26 cellular contexts compared by ENCODE assay signal in genomic region chr2:99949963-99950362, GRCh38.
A peak's percentile ranks its signal among the peaks of the same experiment; 100 is the strongest.
DNase-seq lines count a peak whose midpoint lies in the region; ATAC-seq and TF ChIP-seq lines count a peak whose summit lies in the region.
"Had no signal": no experiment of that assay in that cellular context is flagged by ENCODE, and none has a peak within 500 bp of the region (broad histone marks: within the 10 kb centered on the region; RNA-seq: fewer than 3 reads in every experiment).

No MANE protein-coding gene starts in this region.

- POLR2A ChIA-PET in SK-N-SH (lab: Yijun Ruan, JAX), result no interaction called here

- H2AFZ ChIP-seq in SK-N-SH (ENCODE audit: low read depth), result no peak overlapping the region

- no peak overlapping the region for H3K27ac ChIP-seq in SK-N-SH (ENCODE audit: low read depth in 2 of 2, low read length in 1 of 2)
- H3K27ac ChIP-seq: 22Rv1; A549; BLaER1; BLaER1 treated with 17β-estradiol and CSF1 and Interleukin-3, amounts not matched to agents 10 nM and 100 nM; C4-2B had no signal

- TF ChIP-seq CTCF in SK-N-SH (IDR thresholded peaks at IDR 0.05), result no peak

- H4K20me1 ChIP-seq in SK-N-SH (ENCODE audit: insufficient read depth), result no peaks in the 10 kb centered on the region
- H4K20me1 ChIP-seq: BLaER1; BLaER1 treated with 17β-estradiol and CSF1 and Interleukin-3, amounts not matched to agents 10 nM and 100 nM had no signal

- no peak for TF ChIP-seq RAD21 in SK-N-SH (IDR thresholded peaks at IDR 0.05; ENCODE audit: low read length)

- peaks cover 0 to 5% of the 10 kb centered on the region in 2 experiments; a peak in 2 of 4 replicates for H3K4me1 ChIP-seq in SK-N-SH (ENCODE audit: control insufficient read depth in 1 of 2, insufficient read depth in 2 of 2, low read depth in 1 of 2, low read length in 1 of 2)
- H3K4me1 ChIP-seq: A549; BE2C; BLaER1; BLaER1 treated with 17β-estradiol and CSF1 and Interleukin-3, amounts not matched to agents 10 nM and 100 nM; Caco-2 had no signal

- no peak for DNase-seq in SK-N-SH
- DNase-seq: 8988T; ACHN; AML-193; BE2C; Caco-2; Calu3; CD4-positive, alpha-beta memory T cell; CD4-positive, alpha-beta T cell; CD4-positive, CD25-positive, alpha-beta regulatory T cell; CD8-positive, alpha-beta memory T cell; CD8-positive, alpha-beta T cell; COR-L47; DMS 273 treated with DMSO at 0.1 percent for 48 hours; DMS153; DMS53; DMS79; DMS79 treated with DMSO at 0.1 percent for 48 hours; DND-41; EL had no signal

- 59% methylated on average over 1 of the region's 1 CpG for WGBS in SK-N-SH (ENCODE audit: low lambda C conversion rate)

- H3F3A ChIP-seq in SK-N-SH (replicated peaks; ENCODE audit: insufficient read depth), result no peaks in the 10 kb centered on the region

- CTCF ChIA-PET in SK-N-SH (lab: Yijun Ruan, JAX), result no interaction called here

- no peaks in the 10 kb centered on the region for H3K9me3 ChIP-seq in SK-N-SH
- H3K9me3 ChIP-seq: A549; BE2C; BLaER1; BLaER1 treated with 17β-estradiol and CSF1 and Interleukin-3, amounts not matched to agents 10 nM and 100 nM; Caco-2 had no signal

- H3K36me3 ChIP-seq in SK-N-SH (replicated peaks in 1 of 2; ENCODE audit: control insufficient read depth in 1 of 2, insufficient read depth in 2 of 2, low read length in 1 of 2), result no peaks in the 10 kb centered on the region
- H3K36me3 ChIP-seq: BE2C had no signal

- no peak overlapping the region for H3K9ac ChIP-seq in SK-N-SH
- H3K9ac ChIP-seq: BLaER1; BLaER1 treated with 17β-estradiol and CSF1 and Interleukin-3, amounts not matched to agents 10 nM and 100 nM had no signal

- no peak overlapping the region for H3K4me3 ChIP-seq in SK-N-SH (ENCODE audit: low read depth in 2 of 2, low read length in 1 of 2)
- H3K4me3 ChIP-seq: A549; BLaER1; BLaER1 treated with 17β-estradiol and CSF1 and Interleukin-3, amounts not matched to agents 10 nM and 100 nM had no signal

- H3K27me3 ChIP-seq in SK-N-SH (ENCODE audit: insufficient read depth), result no peaks in the 10 kb centered on the region
- H3K27me3 ChIP-seq: BE2C; BLaER1; BLaER1 treated with 17β-estradiol and CSF1 and Interleukin-3, amounts not matched to agents 10 nM and 100 nM had no signal

- no peak; the same call in 2 of the 3 replicates for ATAC-seq in SK-N-SH treated with all-trans-retinoic acid at 6 μM for 48 hours
- ATAC-seq: A549; CD8-positive, alpha-beta T cell had no signal

- no peaks in the 10 kb centered on the region for H3K9me2 ChIP-seq in SK-N-SH

- H3K79me2 ChIP-seq in SK-N-SH (ENCODE audit: insufficient read depth), result no peaks in the 10 kb centered on the region

- no peak overlapping the region for H3K4me2 ChIP-seq in SK-N-SH
- H3K4me2 ChIP-seq: A549; BLaER1; BLaER1 treated with 17β-estradiol and CSF1 and Interleukin-3, amounts not matched to agents 10 nM and 100 nM had no signal

- no peak for TF ChIP-seq EP300 in SK-N-SH (IDR thresholded peaks at IDR 0.05; ENCODE audit: borderline replicate concordance in 1 of 2, low read depth in 1 of 2, low read length in 1 of 2)

TF ChIP-seq in SK-N-SH treated with all-trans-retinoic acid at 6 μM for 48 hours, 23 proteins besides CTCF, POLR2A, EP300 and RAD21 (continues in another document):
- TF ChIP-seq RARB (CRISPR knock-in tag; IDR thresholded peaks at IDR 0.05), result no peak
- no peak for TF ChIP-seq PPARA (CRISPR knock-in tag; IDR thresholded peaks at IDR 0.05; ENCODE audit: borderline replicate concordance)
- TF ChIP-seq BACH2 (CRISPR knock-in tag; IDR thresholded peaks at IDR 0.05; ENCODE audit: borderline replicate concordance), result no peak
- no peak for TF ChIP-seq ZFP30 (CRISPR knock-in tag; IDR thresholded peaks at IDR 0.05)
- TF ChIP-seq, protein P1, sequence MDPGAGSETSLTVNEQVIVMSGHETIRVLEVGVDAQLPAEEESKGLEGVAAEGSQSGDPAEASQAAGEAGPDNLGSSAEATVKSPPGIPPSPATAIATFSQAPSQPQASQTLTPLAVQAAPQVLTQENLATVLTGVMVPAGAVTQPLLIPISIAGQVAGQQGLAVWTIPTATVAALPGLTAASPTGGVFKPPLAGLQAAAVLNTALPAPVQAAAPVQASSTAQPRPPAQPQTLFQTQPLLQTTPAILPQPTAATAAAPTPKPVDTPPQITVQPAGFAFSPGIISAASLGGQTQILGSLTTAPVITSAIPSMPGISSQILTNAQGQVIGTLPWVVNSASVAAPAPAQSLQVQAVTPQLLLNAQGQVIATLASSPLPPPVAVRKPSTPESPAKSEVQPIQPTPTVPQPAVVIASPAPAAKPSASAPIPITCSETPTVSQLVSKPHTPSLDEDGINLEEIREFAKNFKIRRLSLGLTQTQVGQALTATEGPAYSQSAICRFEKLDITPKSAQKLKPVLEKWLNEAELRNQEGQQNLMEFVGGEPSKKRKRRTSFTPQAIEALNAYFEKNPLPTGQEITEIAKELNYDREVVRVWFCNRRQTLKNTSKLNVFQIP (CRISPR knock-in tag; IDR thresholded peaks at IDR 0.05; ENCODE audit: borderline replicate concordance, low read depth), result no peak
- TF ChIP-seq ISL1 (CRISPR knock-in tag; IDR thresholded peaks at IDR 0.05), result peak; percentile 96
- peak; percentile 23; the same call in 1 of the 2 replicates for TF ChIP-seq SNAI2 (CRISPR knock-in tag; IDR thresholded peaks at IDR 0.05)
- TF ChIP-seq PATZ1 (CRISPR knock-in tag; IDR thresholded peaks at IDR 0.05; ENCODE audit: borderline replicate concordance), result 0 out of 2 replicates have a peak, but pooled peaks have one; percentile 41
- TF ChIP-seq ZNF70 (CRISPR knock-in tag; IDR thresholded peaks at IDR 0.05), result no peak
- no peak for TF ChIP-seq ARNTL (CRISPR knock-in tag; IDR thresholded peaks at IDR 0.05; ENCODE audit: borderline replicate concordance, low read depth)

TF ChIP-seq in SK-N-SH, 30 proteins besides CTCF, POLR2A, EP300 and RAD21:
- no peak for TF ChIP-seq YY1 (IDR thresholded peaks at IDR 0.05; ENCODE audit: low read depth)
- TF ChIP-seq, protein P2, sequence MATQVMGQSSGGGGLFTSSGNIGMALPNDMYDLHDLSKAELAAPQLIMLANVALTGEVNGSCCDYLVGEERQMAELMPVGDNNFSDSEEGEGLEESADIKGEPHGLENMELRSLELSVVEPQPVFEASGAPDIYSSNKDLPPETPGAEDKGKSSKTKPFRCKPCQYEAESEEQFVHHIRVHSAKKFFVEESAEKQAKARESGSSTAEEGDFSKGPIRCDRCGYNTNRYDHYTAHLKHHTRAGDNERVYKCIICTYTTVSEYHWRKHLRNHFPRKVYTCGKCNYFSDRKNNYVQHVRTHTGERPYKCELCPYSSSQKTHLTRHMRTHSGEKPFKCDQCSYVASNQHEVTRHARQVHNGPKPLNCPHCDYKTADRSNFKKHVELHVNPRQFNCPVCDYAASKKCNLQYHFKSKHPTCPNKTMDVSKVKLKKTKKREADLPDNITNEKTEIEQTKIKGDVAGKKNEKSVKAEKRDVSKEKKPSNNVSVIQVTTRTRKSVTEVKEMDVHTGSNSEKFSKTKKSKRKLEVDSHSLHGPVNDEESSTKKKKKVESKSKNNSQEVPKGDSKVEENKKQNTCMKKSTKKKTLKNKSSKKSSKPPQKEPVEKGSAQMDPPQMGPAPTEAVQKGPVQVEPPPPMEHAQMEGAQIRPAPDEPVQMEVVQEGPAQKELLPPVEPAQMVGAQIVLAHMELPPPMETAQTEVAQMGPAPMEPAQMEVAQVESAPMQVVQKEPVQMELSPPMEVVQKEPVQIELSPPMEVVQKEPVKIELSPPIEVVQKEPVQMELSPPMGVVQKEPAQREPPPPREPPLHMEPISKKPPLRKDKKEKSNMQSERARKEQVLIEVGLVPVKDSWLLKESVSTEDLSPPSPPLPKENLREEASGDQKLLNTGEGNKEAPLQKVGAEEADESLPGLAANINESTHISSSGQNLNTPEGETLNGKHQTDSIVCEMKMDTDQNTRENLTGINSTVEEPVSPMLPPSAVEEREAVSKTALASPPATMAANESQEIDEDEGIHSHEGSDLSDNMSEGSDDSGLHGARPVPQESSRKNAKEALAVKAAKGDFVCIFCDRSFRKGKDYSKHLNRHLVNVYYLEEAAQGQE (IDR thresholded peaks at IDR 0.05; ENCODE audit: low read depth, low read length), result no peak
- no peak for TF ChIP-seq FOXJ3 (CRISPR knock-in tag; IDR thresholded peaks at IDR 0.05)
